In the genomic region with DNA sequence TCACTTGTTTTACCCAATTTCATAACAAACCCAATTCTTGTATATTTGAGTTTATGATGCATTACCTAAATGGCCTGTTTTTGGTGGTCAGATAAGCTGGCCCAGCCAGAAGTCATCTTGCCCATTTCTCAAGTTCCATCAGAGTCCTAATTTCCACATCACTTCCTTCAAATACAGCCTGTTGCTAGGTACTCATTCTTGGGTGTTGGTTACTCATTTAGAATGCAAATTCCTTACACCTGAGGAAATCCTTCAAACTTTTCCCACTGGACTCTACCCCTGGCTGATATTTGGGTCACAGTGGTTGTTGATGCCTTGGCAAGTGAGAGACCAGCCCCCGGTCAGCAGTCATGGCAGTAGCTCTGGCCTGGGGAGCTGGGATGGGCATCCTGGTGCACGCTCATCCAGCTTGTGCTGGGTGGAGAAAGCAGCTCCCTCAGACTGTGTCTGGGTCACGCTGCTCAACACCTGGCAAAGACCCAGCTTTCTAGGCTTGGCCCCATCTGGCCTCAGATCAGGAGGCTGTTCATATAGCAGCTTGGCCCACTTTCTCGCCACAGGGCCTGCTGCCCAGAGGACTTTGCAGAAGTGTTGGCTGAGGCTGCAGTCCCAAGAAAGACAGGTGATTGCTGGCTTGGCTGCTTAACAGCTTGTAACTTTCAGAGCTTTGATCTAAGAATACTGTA, we compare ENCODE assay signal across 10 cellular contexts. TPM values are rescaled to one million over a fixed set of nuclear protein-coding genes. Genes with fewer than 3 reads are reported as not detected.
DNase-seq lines count a peak whose midpoint lies in the region; ATAC-seq, FAIRE-seq and TF ChIP-seq lines count a peak whose summit lies in the region.
"Had no signal": no experiment of that assay in that cellular context is flagged by ENCODE, and none has a peak within 500 bp of the region (broad histone marks: within the 10 kb centered on the region; RNA-seq: fewer than 3 reads in every experiment).

No MANE protein-coding gene starts in this region.

- peaks cover 70% of the 10 kb centered on the region for H3K4me1 Mint-ChIP-seq in brain
- H3K4me1 Mint-ChIP-seq: activated CD4-positive, alpha-beta T cell treated with anti-CD3 and anti-CD28 coated beads for 36 hours had no signal

- H3K4me2 ChIP-seq in HepG2 (ENCODE audit: low read depth, low read length) (no peak overlapping the region), PC-3 (ENCODE audit: low read length) (no peak overlapping the region)

- TF ChIP-seq POLR2A in HepG2 (IDR thresholded peaks at IDR 0.05; ENCODE audit: insufficient read depth in 1 of 2, low read depth in 2 of 2, low read length in 2 of 2) = peak in 1 of 2 experiments; percentile 22; a peak in 1 of 4 replicates
- peak in 1 of 2 donors; percentile 44 for TF ChIP-seq POLR2A in thyroid gland (IDR thresholded peaks at IDR 0.05)

- H3F3A ChIP-seq in PC-3 (ENCODE audit: low read length, unreplicated experiment) = no peaks in the 10 kb centered on the region

- in situ Hi-C loops in HepG2 (cut with HindIII; ENCODE audit: extremely low pct_ligation_motif_present, low pct_unique_long_range_greater_than_20kb) = no loop called here

- H3K27ac ChIP-seq in HepG2 (ENCODE audit: extremely low read length, insufficient read depth, low read length) (no peak overlapping the region), thyroid gland (peak overlapping the region; percentile 54 to 86 (median 65)), PC-3 (ENCODE audit: low read length) (no peak overlapping the region)
- H3K27ac ChIP-seq: 22Rv1 had no signal

- no TSS peak for BruUV-seq in HepG2 (replicated peaks; lab: Mats Ljungman, UMichigan)
- BruUV-seq in PC-3 (replicated peaks; lab: Mats Ljungman, UMichigan) = no TSS peak

- H2AFZ ChIP-seq in HepG2 (ENCODE audit: low read length) (no peak overlapping the region), PC-3 (ENCODE audit: low read length) (no peak overlapping the region)

- no peak overlapping the region for H3K9ac ChIP-seq in HepG2 (ENCODE audit: insufficient read depth, low read depth, low read length)
- H3K9ac ChIP-seq in PC-3 (ENCODE audit: low read length) = no peak overlapping the region

- POLR2A ChIA-PET in HepG2 (lab: Yijun Ruan, JAX) (interaction anchor here (4.2 kb wide), 1 partner anchor 25 kb away, joined by 20 read pairs; a partner anchor contains a TSS), PC-3 (lab: Charles Lee; ENCODE audit: unreplicated experiment) (no interaction called here)

- H4K20me1 ChIP-seq in HepG2 (ENCODE audit: insufficient read depth, low read length) = no peaks in the 10 kb centered on the region
- no peaks in the 10 kb centered on the region for H4K20me1 ChIP-seq in PC-3 (ENCODE audit: low read length)

- H3K79me2 ChIP-seq in HepG2 (ENCODE audit: insufficient read depth, low read length) (no peaks in the 10 kb centered on the region), PC-3 (ENCODE audit: low read length) (no peaks in the 10 kb centered on the region)

- no peaks in the 10 kb centered on the region for H3K27me3 Mint-ChIP-seq in brain
- H3K27me3 Mint-ChIP-seq: activated CD4-positive, alpha-beta T cell treated with anti-CD3 and anti-CD28 coated beads for 36 hours had no signal

- no peak for FAIRE-seq in HepG2 (lab: Jason Lieb, UNC)

- peak overlapping the region; percentile 53 to 97 (median 82) for H3K27ac Mint-ChIP-seq in brain
- H3K27ac Mint-ChIP-seq: activated CD4-positive, alpha-beta T cell treated with anti-CD3 and anti-CD28 coated beads for 36 hours had no signal

- WGBS in HepG2 (ENCODE audit: low lambda C conversion rate) = 89% methylated on average over 3 of the region's 4 CpGs
- WGBS in thyroid gland, 2 donors = 8 to 14% methylated on average over 1 to 3 of the region's 4 CpGs

- peaks cover 46% of the 10 kb centered on the region for H3K36me3 Mint-ChIP-seq in brain

- ATAC-seq in HepG2 (no peak), PC-3 (no peak; the same call in 1 of the 2 replicates), GM18873 (IDR thresholded peaks at IDR 0.05; ENCODE audit: low FRiP score, unreplicated experiment) (no peak), HG03342 (IDR thresholded peaks at IDR 0.05; ENCODE audit: unreplicated experiment) (no peak)
- ATAC-seq: activated CD4-positive, alpha-beta T cell treated with anti-CD3 and anti-CD28 coated beads for 36 hours had no signal

- no peaks in the 10 kb centered on the region for H3K9me3 Mint-ChIP-seq in brain

- H3K36me3 ChIP-seq in HepG2 (replicated peaks in 1 of 2; ENCODE audit: control insufficient read depth in 1 of 2, insufficient read depth in 2 of 2, low read length in 2 of 2) = peaks cover 11 to 20% of the 10 kb centered on the region in 2 experiments; a peak in 4 of 5 replicates
- H3K36me3 ChIP-seq in thyroid gland = peaks cover 3 to 4% of the 10 kb centered on the region in 2 donors
- H3K36me3 ChIP-seq in PC-3 (ENCODE audit: low read depth, low read length) = peaks cover 16% of the 10 kb centered on the region

- H3K9me3 ChIP-seq in HepG2 (ENCODE audit: low read length) = no peaks in the 10 kb centered on the region
- no peaks in the 10 kb centered on the region for H3K9me3 ChIP-seq in thyroid gland
- H3K9me3 ChIP-seq in PC-3 (ENCODE audit: low read length) = no peaks in the 10 kb centered on the region

- no peak overlapping the region for H3K4me3 ChIP-seq in HepG2 (replicated peaks in 1 of 3; ENCODE audit: insufficient read depth in 1 of 3, low read depth in 2 of 3, low read length in 3 of 3)
- no peak overlapping the region for H3K4me3 ChIP-seq in thyroid gland (replicated peaks in 1 of 3)
- no peak overlapping the region for H3K4me3 ChIP-seq in PC-3 (ENCODE audit: low read length)

- TF ChIP-seq EP300 in HepG2 (IDR thresholded peaks at IDR 0.05; ENCODE audit: low read depth in 2 of 2, low read length in 2 of 2) = no peak
- no peak for TF ChIP-seq EP300 in HepG2 (CRISPR knock-in tag; IDR thresholded peaks at IDR 0.05; ENCODE audit: borderline replicate concordance)

- H3K4me1 ChIP-seq in HepG2 (ENCODE audit: insufficient read depth, low read length) = peaks cover 35% of the 10 kb centered on the region
- H3K4me1 ChIP-seq in thyroid gland = peaks cover 33 to 51% of the 10 kb centered on the region in 2 donors
- peaks cover 11% of the 10 kb centered on the region; the same call in 1 of the 2 replicates for H3K4me1 ChIP-seq in PC-3 (ENCODE audit: insufficient read depth, low read length)

- no peak for TF ChIP-seq CTCF in brain (conservative IDR thresholded peaks at IDR 0.05)
- TF ChIP-seq CTCF in HepG2 (CRISPR knock-in tag; IDR thresholded peaks at IDR 0.05) = no peak
- no peak for TF ChIP-seq CTCF in thyroid gland (IDR thresholded peaks at IDR 0.05)
- no peak for TF ChIP-seq CTCF in PC-3 (conservative IDR thresholded peaks at IDR 0.05; ENCODE audit: low read depth, low read length)

- CTCF ChIA-PET in HepG2 (lab: Yijun Ruan, JAX; ENCODE audit: low intra/inter-chr PET ratio, low total read pairs) (no interaction called here), PC-3 (lab: Charles Lee) (interaction anchor here (0.6 kb wide), 1 partner anchor 74 kb away, joined by 3 read pairs; no protein-coding TSS in a partner anchor)

- no peak for TF ChIP-seq RAD21 in HepG2 (CRISPR knock-in tag; IDR thresholded peaks at IDR 0.05)

- no peaks in the 10 kb centered on the region for H3K9me2 ChIP-seq in PC-3 (replicated peaks; ENCODE audit: low read length)

- DNase-seq in DMS153 (lab: John Stamatoyannopoulos, UW) (peak; percentile 56), DMS153 treated with DMSO at 0.1 percent for 48 hours (lab: John Stamatoyannopoulos, UW; ENCODE audit: unreplicated experiment) (no peak), HepG2 (ENCODE audit: low spot score) (no peak), thyroid gland (peak; percentile 91 to 94), PC-3 (no peak)
- DNase-seq: activated CD4-positive, alpha-beta T cell treated with anti-CD3 and anti-CD28 coated beads for 36 hours had no signal

- peak overlapping the region in 2 of 5 experiments; percentile 51 to 59 for H3K4me3 Mint-ChIP-seq in brain
- H3K4me3 Mint-ChIP-seq: activated CD4-positive, alpha-beta T cell treated with anti-CD3 and anti-CD28 coated beads for 36 hours had no signal

- intact Hi-C loops in HepG2 (cut with micrococcal nuclease; ENCODE audit: unreplicated experiment) = no loop called here
- intact Hi-C loops in thyroid gland (cut with DNase I) = no loop called here
- intact Hi-C loops in PC-3 (cut with micrococcal nuclease) = no loop called here

- no peaks in the 10 kb centered on the region for H3K27me3 ChIP-seq in HepG2 (ENCODE audit: control insufficient read depth in 1 of 2, insufficient read depth in 2 of 2, low read length in 2 of 2)
- no peaks in the 10 kb centered on the region for H3K27me3 ChIP-seq in thyroid gland
- H3K27me3 ChIP-seq in PC-3 (ENCODE audit: low read length) = no peaks in the 10 kb centered on the region

TF ChIP-seq in HepG2, 621 proteins besides CTCF, POLR2A, EP300 and RAD21 (continues in another document):
- TF ChIP-seq POLR2G (IDR thresholded peaks at IDR 0.05; ENCODE audit: low read depth, low read length) (peak; percentile 21; the same call in 1 of the 2 replicates), EEA1 (CRISPR knock-in tag; IDR thresholded peaks at IDR 0.05; ENCODE audit: borderline replicate concordance) (no peak)

RNA-seq across cellular contexts. Expression of a gene that starts 25.8 kb away (rescaled TPM):
- 21.7 TPM for polyA plus RNA-seq in brain (ENCODE audit: insufficient read depth, low read depth, low replicate concordance)
- 81.3 and 93.3 TPM in 2 replicates for total RNA-seq in HepG2 (2016; rRNA removed; fragmentation: Illumina TruSeq; extraction: Trizol)
- total RNA-seq in HepG2 (2016; cell fraction: cytosol; rRNA removed; fragmentation: Illumina TruSeq; extraction: Trizol; ENCODE audit: low read depth) = 26.6 and 31.7 TPM in 2 replicates
- 77.2 and 87.4 TPM in 2 replicates for total RNA-seq in HepG2 (2016; cell fraction: insoluble cytoplasmic fraction; rRNA removed; fragmentation: Illumina TruSeq; extraction: Trizol)
- 21.0 and 21.8 TPM in 2 replicates for total RNA-seq in HepG2 (2016; cell fraction: membrane; rRNA removed; fragmentation: Illumina TruSeq; extraction: Trizol)
- total RNA-seq in HepG2 (2016; cell fraction: nucleus; rRNA removed; fragmentation: Illumina TruSeq; extraction: Trizol) = 85.9 and 97.4 TPM in 2 replicates
- polyA plus RNA-seq in HepG2 (2011; rRNA removed) = 253 and 294 TPM in 2 replicates
- polyA plus RNA-seq in HepG2 (2011; cell fraction: cytosol; rRNA removed) = 120 and 143 TPM in 2 replicates
- polyA plus RNA-seq in HepG2 (2011; cell fraction: nucleus; rRNA removed) = 1,276 and 1,394 TPM in 2 replicates
- 89.4 and 114 TPM in 2 replicates for polyA plus RNA-seq in HepG2 (2012)
- 1.8 and 1.9 TPM in 2 replicates for polyA plus RNA-seq in HepG2 (2016; cell fraction: cytosol; fragmentation: Illumina TruSeq; extraction: Trizol; ENCODE audit: low read depth)
- polyA plus RNA-seq in HepG2 (2016; cell fraction: insoluble cytoplasmic fraction; fragmentation: Illumina TruSeq; extraction: Trizol; ENCODE audit: low read depth) = 71.2 and 71.6 TPM in 2 replicates
- polyA plus RNA-seq in HepG2 (2016; cell fraction: membrane; fragmentation: Illumina TruSeq; extraction: Trizol; ENCODE audit: low read depth) = 3.9 and 4.5 TPM in 2 replicates
- 181 and 184 TPM in 2 replicates for polyA plus RNA-seq in HepG2 (2016; cell fraction: nucleus; fragmentation: Illumina TruSeq; extraction: Trizol; ENCODE audit: insufficient read depth, low read depth)
- polyA minus RNA-seq in HepG2 (2011; rRNA and poly(A)+ RNA removed; ENCODE audit: low replicate concordance) = 35.0 and 79.1 TPM in 2 replicates
- 52.6 and 57.0 TPM in 2 replicates for polyA minus RNA-seq in HepG2 (2011; cell fraction: cytosol; rRNA and poly(A)+ RNA removed)
- 216 and 246 TPM in 2 replicates for polyA minus RNA-seq in HepG2 (2011; cell fraction: nucleus; rRNA and poly(A)+ RNA removed)
- total RNA-seq in thyroid gland = 100 to 1,000 TPM in 3 of 4 donors, 10 to 100 TPM in 1; 89.2 to 218 (median 168) TPM
- 32.0 and 35.1 TPM in 2 replicates for total RNA-seq in PC-3 (2014; rRNA removed)

Comparison
In these comparisons a context has a peak if more than half of its experiments do, and no peak if none do; other contexts are left out.
1. DNase-seq: peak in DMS153 (single experiment) and thyroid gland (2 of 2); none in DMS153 treated with DMSO at 0.1 percent for 48 hours (single experiment), HepG2 (single experiment) and PC-3 (single experiment).
2. H3K27ac ChIP-seq: peak in thyroid gland (3 of 3); none in HepG2 (single experiment) and PC-3 (single experiment).